1 cellular context compared by ENCODE assay signal in genomic region chr7:29635067-29636008, GRCh38.
TF ChIP-seq lines count a peak whose summit lies in the region.

No MANE protein-coding gene starts in this region.

TF ChIP-seq in HepG2, 621 proteins besides CTCF, POLR2A, EP300 and RAD21 (continued from another document):
- TF ChIP-seq ARID5B (CRISPR knock-in tag; IDR thresholded peaks at IDR 0.05) (peak; percentile 28; the same call in 1 of the 2 replicates), NR2F2 (IDR thresholded peaks at IDR 0.05; ENCODE audit: borderline replicate concordance, low read depth) (peak; percentile 51; the same call in 1 of the 2 replicates), NR2F6 (IDR thresholded peaks at IDR 0.05) (peak; percentile 78), NR2F6 (CRISPR knock-in tag; IDR thresholded peaks at IDR 0.05) (peak; percentile 69), PITX1 (CRISPR knock-in tag; IDR thresholded peaks at IDR 0.05) (peak; percentile 41; the same call in 1 of the 2 replicates), NCOR1 (IDR thresholded peaks at IDR 0.05; ENCODE audit: borderline replicate concordance, low read length) (0 out of 2 replicates have a peak, but pooled peaks have one; percentile 21), NR2C2 (CRISPR knock-in tag; IDR thresholded peaks at IDR 0.05; ENCODE audit: borderline replicate concordance) (peak; percentile 37; the same call in 1 of the 2 replicates)
